Comparison of ENCODE assay signal across 8 cellular contexts in the genomic region with DNA sequence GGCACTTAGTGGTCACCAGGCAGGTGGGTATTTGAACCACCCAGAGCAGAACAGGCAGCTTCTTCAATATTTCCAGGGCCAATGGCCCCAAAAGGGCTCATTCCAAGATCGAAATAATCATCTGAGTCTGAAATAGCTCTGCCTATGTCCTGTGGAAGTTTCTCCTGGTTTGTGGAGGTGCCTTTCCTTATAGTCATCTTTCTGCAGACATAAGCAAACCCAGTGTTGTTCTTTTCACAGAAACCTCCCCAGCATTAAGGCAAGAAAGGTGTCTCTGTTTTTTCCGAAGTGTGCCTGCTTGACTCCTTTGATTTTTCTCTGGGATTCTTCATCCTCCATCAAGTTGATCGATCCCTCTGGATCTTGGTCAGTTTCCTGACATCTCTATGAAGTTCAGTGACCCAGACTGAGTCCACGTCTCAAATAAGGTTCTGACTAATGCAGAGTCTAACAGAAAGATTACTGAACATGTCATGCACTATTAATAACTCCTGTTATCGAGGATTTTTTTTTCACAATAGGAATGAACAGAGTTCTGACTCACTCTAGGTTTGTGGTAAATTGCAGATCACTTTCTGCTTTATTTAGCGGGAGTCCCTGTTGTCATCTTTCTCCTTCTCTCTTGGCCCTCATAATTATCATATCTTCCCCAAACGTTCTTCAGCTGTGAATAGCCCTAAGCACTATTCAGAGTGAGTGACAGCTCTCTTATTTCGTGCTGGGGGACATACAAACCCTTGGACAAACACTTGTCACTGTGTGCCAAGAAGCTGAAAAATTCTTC. TPM values are rescaled to one million over a fixed set of nuclear protein-coding genes. Genes with fewer than 3 reads are reported as not detected.
DNase-seq lines count a peak whose midpoint lies in the region; ATAC-seq and TF ChIP-seq lines count a peak whose summit lies in the region.

No MANE protein-coding gene starts in this region.

- peak; percentile 81 for DNase-seq in NOMO-1 treated with dmso at 0.1 percent for 144 hours (lab: John Stamatoyannopoulos, UW; ENCODE audit: unreplicated experiment)
- peak; percentile 74 to 88 for DNase-seq in dermis microvascular lymphatic vessel endothelial cell (ENCODE audit: low read depth in 2 of 2)
- no peak for DNase-seq in omental fat pad (ENCODE audit: low spot score)
- DNase-seq in DMS114 treated with DMSO at 0.1 percent for 48 hours (lab: John Stamatoyannopoulos, UW; ENCODE audit: unreplicated experiment), result no peak
- DNase-seq in activated CD4-positive, CD25-positive, alpha-beta regulatory T cell treated with anti-CD3 and anti-CD28 coated beads, Interleukin-2, amount 50 U/mL, for 72 hours, result no peak
- DNase-seq in HuH-7 (ENCODE audit: low spot score), result no peak

- peak overlapping the region; percentile 64; the same call in 1 of the 2 replicates for H3K4me3 ChIP-seq in GM08714 (ENCODE audit: low read length)

- ATAC-seq in omental fat pad (ENCODE audit: low FRiP score), result peak; percentile 27
- no peak for ATAC-seq in GM19467 (IDR thresholded peaks at IDR 0.05; ENCODE audit: unreplicated experiment)

- no peak for TF ChIP-seq CTCF in omental fat pad (IDR thresholded peaks at IDR 0.05)

RNA-seq across cellular contexts. Expression of a gene that starts 1.5 kb away (rescaled TPM):
- total RNA-seq in dermis microvascular lymphatic vessel endothelial cell (not detected in 2 replicates), omental fat pad (not detected)

RNA-seq across cellular contexts. Expression of a gene that starts 1.7 kb away (rescaled TPM):
- 30.3 and 36.9 TPM in 2 replicates for total RNA-seq in dermis microvascular lymphatic vessel endothelial cell
- total RNA-seq in omental fat pad, result 100 to 1,000 TPM in 2 of 4 donors, 10 to 100 TPM in 2; 78.5 to 338 (median 163) TPM

RNA-seq across cellular contexts. Expression of a gene that starts 10.6 kb away (rescaled TPM):
- 1.5 and 1.9 TPM in 2 replicates for total RNA-seq in dermis microvascular lymphatic vessel endothelial cell
- 10 to 100 TPM; 10.4 to 32.2 (median 21.3) TPM for total RNA-seq in omental fat pad

RNA-seq across cellular contexts. Expression of a gene that starts 33.7 kb away (rescaled TPM):
- total RNA-seq in dermis microvascular lymphatic vessel endothelial cell (not detected in 2 replicates), omental fat pad (1 to 10 TPM in 1 of 4 donors, under 1 TPM in 2, not detected in 1; 0.65 to 1.1 (median 0.72) TPM)

RNA-seq across cellular contexts. Expression of a gene that starts 51.5 kb away (rescaled TPM):
- total RNA-seq in dermis microvascular lymphatic vessel endothelial cell (95.8 and 100 TPM in 2 replicates), omental fat pad (10 to 100 TPM; 75.3 to 98.0 (median 79.4) TPM)

Comparison
In these comparisons a context has a peak if more than half of its experiments do, and no peak if none do; other contexts are left out.
1. DNase-seq: peak in NOMO-1 treated with dmso at 0.1 percent for 144 hours (single experiment) and dermis microvascular lymphatic vessel endothelial cell (2 of 2); none in omental fat pad (single experiment), DMS114 treated with DMSO at 0.1 percent for 48 hours (single experiment), activated CD4-positive, CD25-positive, alpha-beta regulatory T cell treated with anti-CD3 and anti-CD28 coated beads, Interleukin-2, amount 50 U/mL, for 72 hours (single experiment) and HuH-7 (single experiment).